In the genomic region with DNA sequence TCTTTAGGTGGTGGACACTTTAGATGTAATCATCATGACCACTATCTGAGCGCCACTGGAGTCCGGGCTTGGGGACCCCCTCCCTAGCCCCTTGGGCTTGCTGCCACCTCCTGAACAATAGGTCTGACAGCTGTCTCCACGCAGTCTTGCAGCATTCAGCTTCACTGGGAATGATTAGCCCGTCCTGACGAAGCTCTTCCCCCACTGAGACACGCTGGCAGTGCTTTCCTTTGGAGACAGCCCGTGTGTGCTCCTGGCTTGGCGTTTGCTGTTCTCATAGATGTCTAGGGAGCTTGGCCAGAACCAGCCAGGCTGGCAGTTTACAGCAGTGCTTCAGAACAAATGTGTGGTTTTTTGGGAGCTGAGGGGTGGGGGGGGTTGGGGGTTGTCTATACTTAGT, we compare ENCODE assay signal across 12 cellular contexts.
DNase-seq lines count a peak whose midpoint lies in the region; ATAC-seq and TF ChIP-seq lines count a peak whose summit lies in the region.
"Had no signal": no experiment of that assay in that cellular context is flagged by ENCODE, and none has a peak within 500 bp of the region (broad histone marks: within the 10 kb centered on the region; RNA-seq: fewer than 3 reads in every experiment).

No MANE protein-coding gene starts in this region.

- TF ChIP-seq CTCF in right atrium auricular region (IDR thresholded peaks at IDR 0.05): no peak
- no peak for TF ChIP-seq CTCF in hepatocyte (IDR thresholded peaks at IDR 0.05; ENCODE audit: poor library complexity)

- peak overlapping the region in 1 of 2 donors; percentile 49 for H3K27ac ChIP-seq in right atrium auricular region
- peak overlapping the region; percentile 9 for H3K27ac ChIP-seq in hepatocyte
- H3K27ac ChIP-seq in aorta (ENCODE audit: low read depth in 1 of 2, low read length in 2 of 2): peak overlapping the region in 1 of 2 donors; percentile 8

- ATAC-seq in Right ventricle myocardium superior (ENCODE audit: poor library complexity) (peak; percentile 81), aorta (ENCODE audit: low FRiP score) (peak; percentile 51)
- ATAC-seq: stimulated activated naive B cell treated with anti-CD40 and anti-IgM and Interleukin-4, amounts not matched to agents 10 μg/mL and 1 μg/mL and 100 μg/mL, for 72 hours; T-cell had no signal

- no peaks in the 10 kb centered on the region for H3K9me2 ChIP-seq in hepatocyte (replicated peaks; ENCODE audit: insufficient read depth)

- H3K4me3 ChIP-seq in right atrium auricular region (no peak overlapping the region), hepatocyte (no peak overlapping the region), aorta (ENCODE audit: low read length in 2 of 2) (no peak overlapping the region)

- H3K4me1 ChIP-seq in right atrium auricular region (peaks cover 0 to 10% of the 10 kb centered on the region in 2 donors), hepatocyte (ENCODE audit: insufficient read depth) (peaks cover 14% of the 10 kb centered on the region), aorta (ENCODE audit: control insufficient read depth in 1 of 2, insufficient read depth in 2 of 2, low read length in 2 of 2) (no peaks in the 10 kb centered on the region)

- H3K9me3 ChIP-seq in right atrium auricular region (no peaks in the 10 kb centered on the region), hepatocyte (ENCODE audit: low read depth) (no peaks in the 10 kb centered on the region), aorta (ENCODE audit: control insufficient read depth, low read length) (no peaks in the 10 kb centered on the region)

- H3K27me3 ChIP-seq in right atrium auricular region (no peaks in the 10 kb centered on the region), hepatocyte (no peaks in the 10 kb centered on the region), aorta (ENCODE audit: control insufficient read depth in 1 of 2, insufficient read depth in 2 of 2, low read length in 1 of 2) (no peaks in the 10 kb centered on the region)

- DNase-seq in Right ventricle myocardium superior: no peak
- DNase-seq in right atrium auricular region (ENCODE audit: low spot score): no peak
- peak; percentile 69 for DNase-seq in astrocyte of the hippocampus (ENCODE audit: low read depth, low spot score)
- no peak for DNase-seq in hepatocyte (ENCODE audit: low spot score)
- peak in 1 of 2 donors; percentile 79 for DNase-seq in aorta
- no peak for DNase-seq in kidney tubule cell (ENCODE audit: low spot score)
- no peak for DNase-seq in activated naive CD4-positive, alpha-beta T cell treated with Interleukin-2 at 50 U/mL for 16 hours
- DNase-seq in activated gamma-delta T cell treated with Interleukin-2 at 50 U/mL for 16 hours: no peak
- DNase-seq: GDM1; islet precursor cell; stimulated activated naive B cell treated with anti-CD40 and anti-IgM and Interleukin-4, amounts not matched to agents 10 μg/mL and 1 μg/mL and 100 μg/mL, for 72 hours; T-cell had no signal

- H3K36me3 ChIP-seq in right atrium auricular region: no peaks in the 10 kb centered on the region
- no peaks in the 10 kb centered on the region for H3K36me3 ChIP-seq in hepatocyte (replicated peaks; ENCODE audit: insufficient read depth, low read depth)
- no peaks in the 10 kb centered on the region for H3K36me3 ChIP-seq in aorta (ENCODE audit: control insufficient read depth in 1 of 2, insufficient read depth in 2 of 2, low read length in 1 of 2)

- peak overlapping the region; percentile 35 for H3K4me2 ChIP-seq in hepatocyte

- no peaks in the 10 kb centered on the region for H4K20me1 ChIP-seq in hepatocyte (ENCODE audit: insufficient read depth, poor library complexity, severe bottlenecking)

- intact Hi-C loops in Right ventricle myocardium superior (cut with DNase I): no loop called here
- intact Hi-C loops in aorta (cut with DNase I): no loop called here

- WGBS in hepatocyte (ENCODE audit: low lambda C conversion rate, missing lambda C conversion rate): 33% methylated on average over 8 of the region's 8 CpGs
- WGBS in aorta, 2 donors: 12 to 15% methylated on average over 8 of the region's 8 CpGs

- H3K79me2 ChIP-seq in hepatocyte: no peaks in the 10 kb centered on the region

- H2AFZ ChIP-seq in hepatocyte: no peak overlapping the region
